ENCODE assay signal across 24 cellular contexts in genomic region chr17:37543527-37544122, GRCh38. TPM values are rescaled to one million over a fixed set of nuclear protein-coding genes. Genes with fewer than 3 reads are reported as not detected.
DNase-seq lines count a peak whose midpoint lies in the region; ATAC-seq, FAIRE-seq and TF ChIP-seq lines count a peak whose summit lies in the region.
"Had no signal": no experiment of that assay in that cellular context is flagged by ENCODE, and none has a peak within 500 bp of the region (broad histone marks: within the 10 kb centered on the region; RNA-seq: fewer than 3 reads in every experiment).

No MANE protein-coding gene starts in this region.

- no peak for FAIRE-seq in D721Med (lab: Jason Lieb, UNC)

- ATAC-seq in activated CD4-positive, CD25-positive, alpha-beta regulatory T cell treated with anti-CD3 and anti-CD28 coated beads, Interleukin-2, amount 50 U/mL, for 24 hours = peak; percentile 46 to 53
- ATAC-seq in naive B cell (ENCODE audit: low read depth in 2 of 2) = no peak
- no peak for ATAC-seq in sciatic nerve
- ATAC-seq: activated CD8-positive, alpha-beta memory T cell treated with anti-CD3 and anti-CD28 coated beads, Interleukin-2, amount 10 ng/mL, durations not matched to agents 7 days and 5 days; gastroesophageal sphincter; psoas muscle; SK-N-SH treated with all-trans-retinoic acid at 6 μM for 48 hours; upper lobe of right lung had no signal

- no peak for TF ChIP-seq CTCF in D721Med (IDR thresholded peaks at IDR 0.05; ENCODE audit: insufficient read depth, missing control alignments)
- no peak for TF ChIP-seq CTCF in HFFc6 (IDR thresholded peaks at IDR 0.05)

- peaks cover 31% of the 10 kb centered on the region for H3K4me1 Mint-ChIP-seq in activated naive CD8-positive, alpha-beta T cell treated with anti-CD3 and anti-CD28 coated beads for 36 hours
- H3K4me1 Mint-ChIP-seq in naive B cell = peaks cover 2 to 9% (median 8%) of the 10 kb centered on the region in 3 donors
- H3K4me1 Mint-ChIP-seq in HFFc6 (ENCODE audit: low read depth) = peaks cover 34% of the 10 kb centered on the region

- H3K27me3 Mint-ChIP-seq in activated naive CD8-positive, alpha-beta T cell treated with anti-CD3 and anti-CD28 coated beads for 36 hours = no peaks in the 10 kb centered on the region
- H3K27me3 Mint-ChIP-seq in naive B cell (no peaks in the 10 kb centered on the region), HFFc6 (ENCODE audit: insufficient read depth) (no peaks in the 10 kb centered on the region)
- H3K27me3 Mint-ChIP-seq: activated B cell treated with CpG ODN at 0.5 μM for 24 hours; activated CD8-positive, alpha-beta memory T cell treated with anti-CD3 and anti-CD28 coated beads, Interleukin-2, amount 10 ng/mL, durations not matched to agents 7 days and 5 days had no signal

- no peaks in the 10 kb centered on the region for H3K9me3 Mint-ChIP-seq in activated naive CD8-positive, alpha-beta T cell treated with anti-CD3 and anti-CD28 coated beads for 36 hours
- no peaks in the 10 kb centered on the region for H3K9me3 Mint-ChIP-seq in naive B cell
- H3K9me3 Mint-ChIP-seq in HFFc6 = no peaks in the 10 kb centered on the region
- H3K9me3 Mint-ChIP-seq: activated B cell treated with CpG ODN at 0.5 μM for 24 hours, neural progenitor cell had no signal

- intact Hi-C loops in sciatic nerve (cut with DNase I) = no loop called here

- peak overlapping the region; percentile 58 for H3K27ac Mint-ChIP-seq in activated naive CD8-positive, alpha-beta T cell treated with anti-CD3 and anti-CD28 coated beads for 36 hours
- peak overlapping the region in 4 of 6 donors; percentile 3 to 84 (median 33) for H3K27ac Mint-ChIP-seq in naive B cell
- H3K27ac Mint-ChIP-seq in HFFc6 = no peak overlapping the region
- H3K27ac Mint-ChIP-seq: activated B cell treated with CpG ODN at 0.5 μM for 24 hours; activated CD8-positive, alpha-beta memory T cell treated with anti-CD3 and anti-CD28 coated beads, Interleukin-2, amount 10 ng/mL, durations not matched to agents 7 days and 5 days; neural progenitor cell had no signal

- peaks cover 15% of the 10 kb centered on the region for H3K36me3 Mint-ChIP-seq in activated naive CD8-positive, alpha-beta T cell treated with anti-CD3 and anti-CD28 coated beads for 36 hours
- H3K36me3 Mint-ChIP-seq in naive B cell = peaks cover 6 to 9% of the 10 kb centered on the region in 2 donors
- H3K36me3 Mint-ChIP-seq in HFFc6 (ENCODE audit: low read depth) = peaks cover 17% of the 10 kb centered on the region

- no peak overlapping the region for H3K4me3 Mint-ChIP-seq in activated naive CD8-positive, alpha-beta T cell treated with anti-CD3 and anti-CD28 coated beads for 36 hours
- H3K4me3 Mint-ChIP-seq in naive B cell (no peak overlapping the region), HFFc6 (no peak overlapping the region)
- H3K4me3 Mint-ChIP-seq: activated B cell treated with CpG ODN at 0.5 μM for 24 hours; activated CD8-positive, alpha-beta memory T cell treated with anti-CD3 and anti-CD28 coated beads, Interleukin-2, amount 10 ng/mL, durations not matched to agents 7 days and 5 days; neural progenitor cell had no signal

- no peak for DNase-seq in activated CD4-positive, CD25-positive, alpha-beta regulatory T cell treated with anti-CD3 and anti-CD28 coated beads, Interleukin-2, amount 50 U/mL, for 72 hours
- DNase-seq in EH (ENCODE audit: low read depth) = peak; percentile 24
- DNase-seq in activated naive CD8-positive, alpha-beta T cell treated with anti-CD3 and anti-CD28 coated beads for 36 hours = no peak
- no peak for DNase-seq in naive B cell
- DNase-seq in D721Med (ENCODE audit: insufficient read length, low spot score) = no peak
- DNase-seq in sciatic nerve (ENCODE audit: low spot score) = no peak
- no peak for DNase-seq in HFFc6
- DNase-seq: activated B cell treated with CpG ODN at 0.5 μM for 24 hours; activated CD8-positive, alpha-beta memory T cell treated with anti-CD3 and anti-CD28 coated beads, Interleukin-2, amount 10 ng/mL, durations not matched to agents 7 days and 5 days; activated gamma-delta T cell treated with Interleukin-2 at 50 U/mL for 16 hours; anterior cingulate cortex; caudate nucleus; KBM-7; mesenchymal stem cell; NCI-H2171 treated with DMSO at 0.1 percent for 48 hours; NCI-H526; psoas muscle; RPMI8226; T-helper 9 cell; upper lobe of right lung had no signal

RNA-seq across cellular contexts. Expression of gene DUSP14, which starts 53.9 kb away (rescaled TPM):
- total RNA-seq in activated naive CD8-positive, alpha-beta T cell treated with anti-CD3 and anti-CD28 coated beads for 36 hours = 10 to 100 TPM; 15.1 to 15.3 TPM
- polyA plus RNA-seq in naive B cell (ENCODE audit: low read depth in 6 of 6) = 1 to 10 TPM; 3.4 to 8.0 (median 5.4) TPM
- 21.0 TPM for total RNA-seq in sciatic nerve
- total RNA-seq in HFFc6 (2021; fragmentation: NEBNext Ultra II Directional; extraction: Animal tissue kit (Norgen Biotek cat#: 25700)) = 100 to 1,000 TPM in 2 of 6 experiments, 10 to 100 TPM in 4; 80.7 to 114 (median 97.4) TPM

Comparison
In these comparisons a context has a peak if more than half of its experiments do, and no peak if none do; other contexts are left out.
1. ATAC-seq: peak in activated CD4-positive, CD25-positive, alpha-beta regulatory T cell treated with anti-CD3 and anti-CD28 coated beads, Interleukin-2, amount 50 U/mL, for 24 hours (2 of 2); none in naive B cell (0 of 2) and sciatic nerve (single experiment).